In genomic region chr18:76391746-76392145, GRCh38 we compare ENCODE assay signal across 28 cellular contexts.
DNase-seq lines count a peak whose midpoint lies in the region; TF ChIP-seq lines count a peak whose summit lies in the region.
"Had no signal": no experiment of that assay in that cellular context is flagged by ENCODE, and none has a peak within 500 bp of the region (broad histone marks: within the 10 kb centered on the region; RNA-seq: fewer than 3 reads in every experiment).

No MANE protein-coding gene starts in this region.

- H2AK5ac ChIP-seq in trophoblast cell (ENCODE audit: low read length), result no peak overlapping the region

- H3K79me1 ChIP-seq in trophoblast cell (ENCODE audit: low read length), result no peaks in the 10 kb centered on the region

- no peak overlapping the region for H2AFZ ChIP-seq in trophoblast cell (ENCODE audit: insufficient read depth, low read length, poor library complexity)
- H2AFZ ChIP-seq: hepatocyte, PC-9 had no signal

- no peak overlapping the region for H3K14ac ChIP-seq in trophoblast cell (ENCODE audit: low read length)

- H3K23ac ChIP-seq in trophoblast cell (ENCODE audit: low read length), result no peak overlapping the region

- H2BK120ac ChIP-seq in trophoblast cell (ENCODE audit: insufficient read depth, low read length, poor library complexity), result no peak overlapping the region

- H3K27ac Mint-ChIP-seq in glutamatergic neuron (ENCODE audit: unreplicated experiment), result peak overlapping the region; percentile 55
- H3K27ac Mint-ChIP-seq: CD8-positive, alpha-beta T cell; memory B cell had no signal

- H3K4me1 ChIP-seq in trophoblast cell (ENCODE audit: control insufficient read depth in 1 of 2, insufficient read depth in 2 of 2, low read length in 2 of 2) (peaks cover 8% of the 10 kb centered on the region in 2 experiments), urinary bladder (ENCODE audit: insufficient read depth) (peaks cover 4% of the 10 kb centered on the region), HAP-1 (no peaks in the 10 kb centered on the region)
- H3K4me1 ChIP-seq: A549 had no signal

- no peak overlapping the region for H3K4me3 Mint-ChIP-seq in glutamatergic neuron (ENCODE audit: unreplicated experiment)
- H3K4me3 Mint-ChIP-seq: CD8-positive, alpha-beta T cell; memory B cell had no signal

- H3K9me3 Mint-ChIP-seq in glutamatergic neuron (ENCODE audit: unreplicated experiment), result peaks cover 40% of the 10 kb centered on the region
- H3K9me3 Mint-ChIP-seq: CD8-positive, alpha-beta T cell; memory B cell had no signal

- no peak overlapping the region for H4K91ac ChIP-seq in trophoblast cell (ENCODE audit: low read depth, low read length)

- H3K4me3 ChIP-seq in trophoblast cell (ENCODE audit: low read depth, low read length) (no peak overlapping the region), urinary bladder (ENCODE audit: low read depth, low read length) (no peak overlapping the region), HAP-1 (no peak overlapping the region)
- H3K4me3 ChIP-seq: A549, gastrocnemius medialis, hepatocyte, PC-9, thoracic aorta had no signal

- H3K4me2 ChIP-seq in trophoblast cell (ENCODE audit: low read length), result no peak overlapping the region
- H3K4me2 ChIP-seq: A549, hepatocyte, PC-9 had no signal

- H3K27me3 Mint-ChIP-seq in glutamatergic neuron (ENCODE audit: unreplicated experiment), result peaks cover 20% of the 10 kb centered on the region
- H3K27me3 Mint-ChIP-seq: memory B cell had no signal

- WGBS in trophoblast cell (ENCODE audit: extremely low coverage, insufficient coverage, insufficient read length), result no CpG with 5 or more reads among the region's 19 CpGs
- WGBS in urinary bladder, result 95% methylated on average over 19 of the region's 19 CpGs

- TF ChIP-seq CTCF in glutamatergic neuron (IDR thresholded peaks at IDR 0.05; ENCODE audit: partially characterized antibody, unreplicated experiment), result no peak

- in situ Hi-C loops in HAP-1 (cut with MboI; ENCODE audit: low sequenced_read_pairs), result no loop called here

- H3K27me3 ChIP-seq in trophoblast cell (ENCODE audit: insufficient read depth, low read length) (no peaks in the 10 kb centered on the region), HAP-1 (ENCODE audit: low read depth) (no peaks in the 10 kb centered on the region)
- H3K27me3 ChIP-seq: gastrocnemius medialis, hepatocyte had no signal

- H3K4me1 Mint-ChIP-seq in glutamatergic neuron (ENCODE audit: low read depth, unreplicated experiment), result peaks cover 63% of the 10 kb centered on the region

- H3K18ac ChIP-seq in trophoblast cell (ENCODE audit: low read length), result peak overlapping the region; percentile 33

- no peak overlapping the region for H4K12ac ChIP-seq in trophoblast cell (ENCODE audit: low read depth, low read length)

- H3K9me3 ChIP-seq in trophoblast cell (ENCODE audit: insufficient read depth, low read depth, low read length) (peaks cover 4% of the 10 kb centered on the region), HAP-1 (no peaks in the 10 kb centered on the region)
- H3K9me3 ChIP-seq: A549, gastrocnemius medialis, thoracic aorta had no signal

- peak; percentile 51 for DNase-seq in activated effector memory CD4-positive, alpha-beta T cell treated with anti-CD3 and anti-CD28 coated beads, Interleukin-2, amount 50 U/mL, for 16 hours
- no peak for DNase-seq in activated effector memory CD4-positive, alpha-beta T cell treated with Interleukin-2 at 50 U/mL for 16 hours
- DNase-seq in glutamatergic neuron (no peak), trophoblast cell (no peak), HAP-1 (ENCODE audit: low spot score in 2 of 2) (no peak), NOMO-1 treated with dmso at 0.1 percent for 144 hours (lab: John Stamatoyannopoulos, UW; ENCODE audit: unreplicated experiment) (no peak), superior temporal gyrus (ENCODE audit: extremely low spot score) (no peak)
- DNase-seq: activated CD4-positive, alpha-beta T cell treated with anti-CD3 and anti-CD28 coated beads, Interleukin-2, amount 50 U/mL, for 4 hours; AML-193; CD8-positive, alpha-beta T cell; central memory CD4-positive, alpha-beta T cell; DMS 273 treated with DMSO at 0.1 percent for 48 hours; IMR-90; NCI-H1048; NCI-H1694 treated with DMSO at 0.1 percent for 48 hours; NCI-H2171; NCI-H510A; PC-9; retina; SHP77; stimulated activated CD4-positive, alpha-beta T cell treated with anti-CD3 and anti-CD28 coated beads, Interleukin-2, amount 100 ng/mL, for 24 hours; SW 1271 had no signal

- H4K8ac ChIP-seq in trophoblast cell (ENCODE audit: low read depth, low read length), result no peak overlapping the region

- no peak overlapping the region for H2BK5ac ChIP-seq in trophoblast cell (ENCODE audit: low read depth, low read length, poor library complexity)

- H3K79me2 ChIP-seq in trophoblast cell (ENCODE audit: control insufficient read depth, insufficient read depth, low read length, poor library complexity), result no peaks in the 10 kb centered on the region

- H2BK12ac ChIP-seq in trophoblast cell (ENCODE audit: low read length), result no peak overlapping the region

- peaks cover 4% of the 10 kb centered on the region for H3K36me3 Mint-ChIP-seq in glutamatergic neuron (ENCODE audit: unreplicated experiment)
- H3K36me3 Mint-ChIP-seq: memory B cell had no signal

- H3K36me3 ChIP-seq in trophoblast cell (ENCODE audit: control insufficient read depth in 1 of 2, insufficient read depth in 2 of 2, low read length in 2 of 2) (no peaks in the 10 kb centered on the region), urinary bladder (ENCODE audit: insufficient read depth) (no peaks in the 10 kb centered on the region), HAP-1 (replicated peaks) (no peaks in the 10 kb centered on the region)
- H3K36me3 ChIP-seq: gastrocnemius medialis, thoracic aorta had no signal

- H3K27ac ChIP-seq in trophoblast cell (ENCODE audit: low read depth, low read length) (no peak overlapping the region), urinary bladder (ENCODE audit: low read depth) (peak overlapping the region; percentile 62)
- H3K27ac ChIP-seq: A549, gastrocnemius medialis, hepatocyte, PC-9, thoracic aorta had no signal

- no peak overlapping the region for H3K9ac ChIP-seq in trophoblast cell (ENCODE audit: low read length)

- no peak overlapping the region for H3K4ac ChIP-seq in trophoblast cell (ENCODE audit: low read depth, low read length)
